Comparison of ENCODE assay signal across 8 cellular contexts in genomic region chr5:96997265-96997859, GRCh38.
A peak's percentile ranks its signal among the peaks of the same experiment; 100 is the strongest.
DNase-seq lines count a peak whose midpoint lies in the region; ATAC-seq, FAIRE-seq and TF ChIP-seq lines count a peak whose summit lies in the region.

No MANE protein-coding gene starts in this region.

- H2BK15ac ChIP-seq in H1 (ENCODE audit: low read length) = no peak overlapping the region

- TF ChIP-seq RAD21 in H1 (IDR thresholded peaks at IDR 0.05 in 1 of 2, conservative IDR thresholded peaks at IDR 0.05 in 1 of 2; ENCODE audit: low read depth in 2 of 2, low read length in 2 of 2) = peak; percentile 57 to 59
- peak; percentile 65 for TF ChIP-seq RAD21 in neural cell (conservative IDR thresholded peaks at IDR 0.05)

- H2BK120ac ChIP-seq in H1 (replicated peaks; ENCODE audit: low read depth, low read length) = no peak overlapping the region

- intact Hi-C loops in CD4-positive, alpha-beta T cell (cut with DNase I, micrococcal nuclease) = loop anchor here in 1 of 2 experiments (5.0 kb wide), 1 partner anchor 165 kb away; no protein-coding TSS in a partner anchor
- intact Hi-C loops in PC-9 (cut with micrococcal nuclease; ENCODE audit: unreplicated experiment) = loop anchor here (1.0 to 10.0 kb wide), 3 partner anchors 123 to 165 kb away; partner anchors contain the start of genes ERAP2 and LIX1

- no peaks in the 10 kb centered on the region for H3K9me3 ChIP-seq in CD4-positive, alpha-beta T cell (ENCODE audit: control insufficient read depth, low read length)
- H3K9me3 ChIP-seq in PC-9 (ENCODE audit: insufficient read depth, low read depth) (no peaks in the 10 kb centered on the region), H1 (ENCODE audit: insufficient read depth in 2 of 2, low read depth in 1 of 2, low read length in 1 of 2) (no peaks in the 10 kb centered on the region), neural cell (ENCODE audit: low read length) (no peaks in the 10 kb centered on the region)

- peak; percentile 76 for ATAC-seq in CD4-positive, alpha-beta T cell (ENCODE audit: poor library complexity)
- ATAC-seq in HG03135 (IDR thresholded peaks at IDR 0.05; ENCODE audit: unreplicated experiment) (peak; percentile 78), HG03097 (IDR thresholded peaks at IDR 0.05; ENCODE audit: low FRiP score, unreplicated experiment) (no peak)

- no peak overlapping the region for H3K27ac ChIP-seq in CD4-positive, alpha-beta T cell (ENCODE audit: low read depth, low read length)
- H3K27ac ChIP-seq in PC-9 (no peak overlapping the region), H1 (ENCODE audit: low read depth, low read length) (no peak overlapping the region), neural cell (ENCODE audit: low read length) (no peak overlapping the region)

- no peak for FAIRE-seq in H1 (lab: Jason Lieb, UNC)

- H3K9ac ChIP-seq in H1 (replicated peaks in 1 of 4; ENCODE audit: extremely low read depth in 1 of 4, low read depth in 3 of 4, low read length in 3 of 4) (no peak overlapping the region), neural cell (ENCODE audit: low read length) (no peak overlapping the region)

- H3K4me2 ChIP-seq in PC-9 = no peak overlapping the region
- H3K4me2 ChIP-seq in H1 (ENCODE audit: insufficient read depth in 1 of 2, low read depth in 2 of 2, low read length in 2 of 2) = no peak overlapping the region
- H3K4me2 ChIP-seq in neural cell (ENCODE audit: low read length) = no peak overlapping the region

- DNase-seq in CD4-positive, alpha-beta T cell = no peak
- DNase-seq in GM12865 (ENCODE audit: low read depth) (peak; percentile 63), PC-9 (peak in 1 of 2 experiments; percentile 43), H1 (ENCODE audit: low read depth in 1 of 2, low spot score in 2 of 2) (no peak), middle frontal gyrus (ENCODE audit: extremely low spot score, low spot score) (no peak)

- peaks cover 39% of the 10 kb centered on the region for H3K4me1 Mint-ChIP-seq in CD4-positive, alpha-beta T cell (ENCODE audit: low read depth)

- H3K14ac ChIP-seq in H1 (ENCODE audit: insufficient read length) = no peak overlapping the region

- no peak overlapping the region for H4K91ac ChIP-seq in H1 (replicated peaks; ENCODE audit: insufficient read length, low read length)

- no TSS peak for BruUV-seq in PC-9 (replicated peaks; lab: Mats Ljungman, UMichigan)

- no peak overlapping the region for H2BK5ac ChIP-seq in H1 (ENCODE audit: low read depth, low read length)

- H4K8ac ChIP-seq in H1 (ENCODE audit: extremely low read depth, insufficient read depth, low read length) = no peak overlapping the region

- H3K9me2 ChIP-seq in PC-9 (ENCODE audit: insufficient read depth) (no peaks in the 10 kb centered on the region), neural cell (ENCODE audit: insufficient read depth, low read length) (no peaks in the 10 kb centered on the region)

- H3F3A ChIP-seq in PC-9 (ENCODE audit: insufficient read depth, low read depth) (no peaks in the 10 kb centered on the region), neural cell (ENCODE audit: insufficient read depth, low read length, poor library complexity, severe bottlenecking) (no peaks in the 10 kb centered on the region)

- POLR2A ChIA-PET in CD4-positive, alpha-beta T cell (lab: Charles Lee) = interaction anchor here (0.6 to 2.2 kb wide), 9 partner anchors 19 to 1773 kb away, joined by 3 to 20 read pairs (median 3); partner anchors contain the start of genes ERAP1 and LNPEP
- POLR2A ChIA-PET in PC-9 (lab: Charles Lee; ENCODE audit: unreplicated experiment) = interaction anchor here (0.6 kb wide), 2 partner anchors 305 to 1454 kb away, joined by 4 to 12 read pairs; no protein-coding TSS in a partner anchor
- POLR2A ChIA-PET in H1 (lab: Charles Lee; ENCODE audit: partially characterized antibody) = interaction anchor here (1.0 kb wide), 1 partner anchor 165 kb away, joined by 3 read pairs; no protein-coding TSS in a partner anchor

- no peaks in the 10 kb centered on the region; the same call in 1 of the 2 replicates for H3K23me2 ChIP-seq in H1 (ENCODE audit: low read depth, low read length)

- CTCF ChIA-PET in CD4-positive, alpha-beta T cell (lab: Charles Lee) = interaction anchor here (0.6 to 1.7 kb wide), 15 partner anchors 9 to 189 kb away, joined by 3 to 13 read pairs (median 4); partner anchors contain the start of gene LNPEP
- CTCF ChIA-PET in PC-9 (lab: Charles Lee) (interaction anchor here (1.1 to 1.2 kb wide), 3 partner anchors 128 to 165 kb away, joined by 3 to 5 read pairs (median 5); partner anchors contain the start of gene LIX1), H1 (lab: Charles Lee; ENCODE audit: partially characterized antibody) (interaction anchor here (0.6 to 3.7 kb wide), 33 partner anchors 10 to 1651 kb away, joined by 3 to 56 read pairs (median 4); partner anchors contain the start of gene LIX1)

- no peaks in the 10 kb centered on the region for H3K79me2 ChIP-seq in PC-9 (ENCODE audit: low read depth)
- H3K79me2 ChIP-seq in H1 (ENCODE audit: control insufficient read depth in 1 of 2, insufficient read depth in 2 of 2, low read length in 2 of 2) = no peaks in the 10 kb centered on the region
- H3K79me2 ChIP-seq in neural cell (replicated peaks; ENCODE audit: insufficient read depth, low read length) = no peaks in the 10 kb centered on the region

- no peak overlapping the region for H4K5ac ChIP-seq in H1 (ENCODE audit: insufficient read length, low read depth, low read length)

- no peak overlapping the region for H3K18ac ChIP-seq in H1 (ENCODE audit: extremely low read depth, low read length)

- TF ChIP-seq EP300 in H1 (IDR thresholded peaks at IDR 0.05; ENCODE audit: borderline replicate concordance in 1 of 2, low read depth in 2 of 2, low read length in 2 of 2) = no peak
- no peak for TF ChIP-seq EP300 in neural cell (conservative IDR thresholded peaks at IDR 0.05; ENCODE audit: poor library complexity, severe bottlenecking)

- peaks cover 4% of the 10 kb centered on the region; the same call in 1 of the 2 replicates for H3K36me3 ChIP-seq in PC-9 (ENCODE audit: low read depth)
- no peaks in the 10 kb centered on the region for H3K36me3 ChIP-seq in H1 (ENCODE audit: control insufficient read depth in 2 of 4, insufficient read depth in 4 of 4, low read length in 3 of 4)
- peaks cover 8% of the 10 kb centered on the region for H3K36me3 ChIP-seq in neural cell (ENCODE audit: insufficient read depth, low read length)

- no peaks in the 10 kb centered on the region for H3K27me3 Mint-ChIP-seq in CD4-positive, alpha-beta T cell

- H3K27me3 ChIP-seq in CD4-positive, alpha-beta T cell (ENCODE audit: control insufficient read depth, insufficient read depth, low read length) = no peaks in the 10 kb centered on the region
- H3K27me3 ChIP-seq in PC-9 (ENCODE audit: insufficient read depth, low read depth) = no peaks in the 10 kb centered on the region
- H3K27me3 ChIP-seq in H1 (replicated peaks in 1 of 4; ENCODE audit: control insufficient read depth in 3 of 4, extremely low read depth in 1 of 4, insufficient read depth in 3 of 4, low read length in 3 of 4) = no peaks in the 10 kb centered on the region
- H3K27me3 ChIP-seq in neural cell (ENCODE audit: insufficient read depth, low read depth, low read length) = no peaks in the 10 kb centered on the region

- H3K4me3 ChIP-seq in GM12865 (ENCODE audit: low read depth, low read length) (no peak overlapping the region), PC-9 (no peak overlapping the region), H1 (ENCODE audit: extremely low read depth in 1 of 4, insufficient read depth in 2 of 4, low read depth in 3 of 4, low read length in 4 of 4) (no peak overlapping the region), neural cell (ENCODE audit: low read length) (no peak overlapping the region)

- H3K36me3 Mint-ChIP-seq in CD4-positive, alpha-beta T cell (ENCODE audit: low read depth) = peaks cover 46% of the 10 kb centered on the region

- peak overlapping the region; percentile 59 for H3K27ac Mint-ChIP-seq in CD4-positive, alpha-beta T cell

- no peak overlapping the region for H2BK12ac ChIP-seq in H1 (ENCODE audit: low read depth, low read length)

- H3K9me3 Mint-ChIP-seq in CD4-positive, alpha-beta T cell = no peaks in the 10 kb centered on the region

- no peak for TF ChIP-seq POLR2A in H1 (IDR thresholded peaks at IDR 0.05; ENCODE audit: control extremely low read depth in 1 of 2, low read depth in 2 of 2, low read length in 2 of 2)

- no peak overlapping the region for H3K56ac ChIP-seq in H1 (replicated peaks; ENCODE audit: insufficient read length, low read depth, low read length)

- no peak overlapping the region for H2AK5ac ChIP-seq in H1 (ENCODE audit: low read depth, low read length)

- H2AFZ ChIP-seq in PC-9 (no peak overlapping the region), H1 (ENCODE audit: low read length) (no peak overlapping the region), neural cell (ENCODE audit: low read depth, low read length) (no peak overlapping the region)

- no peaks in the 10 kb centered on the region for H3K79me1 ChIP-seq in H1 (ENCODE audit: low read depth, low read length)

- H4K20me1 ChIP-seq in PC-9 (ENCODE audit: insufficient read depth) (no peaks in the 10 kb centered on the region), H1 (replicated peaks in 1 of 2; ENCODE audit: control insufficient read depth in 1 of 2, insufficient read depth in 2 of 2, low read length in 2 of 2) (no peaks in the 10 kb centered on the region), neural cell (ENCODE audit: insufficient read depth) (no peaks in the 10 kb centered on the region)

- 63% methylated on average over 2 of the region's 2 CpGs; no CpG with 5 or more reads in 1 of the 2 experiments for WGBS in H1 (ENCODE audit: extremely low coverage in 1 of 2, insufficient coverage in 1 of 2, insufficient read length in 1 of 2, insufficient replicate concordance in 2 of 2, low coverage in 1 of 2, low lambda C conversion rate in 2 of 2, missing lambda C conversion rate in 1 of 2), 2 experiments

- H3K4me1 ChIP-seq in PC-9 (replicated peaks; ENCODE audit: insufficient read depth) (no peaks in the 10 kb centered on the region), H1 (replicated peaks in 1 of 4; ENCODE audit: control insufficient read depth in 3 of 4, insufficient read depth in 4 of 4, low read length in 3 of 4) (no peaks in the 10 kb centered on the region; a peak in 1 of 7 replicates)

- H3K4me3 Mint-ChIP-seq in CD4-positive, alpha-beta T cell = no peak overlapping the region

- no peak overlapping the region for H2BK20ac ChIP-seq in H1 (ENCODE audit: low read length)

- no peak overlapping the region for H3K23ac ChIP-seq in H1 (ENCODE audit: insufficient read length)

- peak; percentile 57 for TF ChIP-seq CTCF in CD4-positive, alpha-beta T cell (IDR thresholded peaks at IDR 0.05)
- TF ChIP-seq CTCF in GM12865 (IDR thresholded peaks at IDR 0.05; ENCODE audit: insufficient read depth, low read depth, low read length, missing control alignments) (peak; percentile 40), PC-9 (conservative IDR thresholded peaks at IDR 0.05) (peak; percentile 77), H1 (IDR thresholded peaks at IDR 0.05; ENCODE audit: control extremely low read depth in 1 of 3, insufficient read depth in 1 of 3, low read depth in 1 of 3, low read length in 3 of 3) (peak in 2 of 3 experiments; percentile 34; a peak in 2 of 4 replicates), neural cell (IDR thresholded peaks at IDR 0.05; ENCODE audit: poor library complexity, severe bottlenecking) (peak; percentile 65)

- H3K4ac ChIP-seq in H1 (replicated peaks; ENCODE audit: insufficient read length, low read depth, low read length) = no peak overlapping the region

TF ChIP-seq in neural cell, 6 proteins besides CTCF, POLR2A, EP300 and RAD21 (continues in another document):
- peak; percentile 78 for TF ChIP-seq SMC3 (conservative IDR thresholded peaks at IDR 0.05; ENCODE audit: poor library complexity)
